ENCODE assay signal across 8 cellular contexts in genomic region chr2:158539176-158539895, GRCh38.
DNase-seq lines count a peak whose midpoint lies in the region; ATAC-seq and TF ChIP-seq lines count a peak whose summit lies in the region.

No MANE protein-coding gene starts in this region.

- peaks cover 5% of the 10 kb centered on the region; the same call in 1 of the 2 replicates for H3K36me3 ChIP-seq in SK-N-MC (ENCODE audit: insufficient read depth, low read length)
- H3K36me3 ChIP-seq in upper lobe of right lung: peaks cover 6% of the 10 kb centered on the region

- H3K9me3 ChIP-seq in SK-N-MC (ENCODE audit: low read depth, low read length) (no peaks in the 10 kb centered on the region), upper lobe of right lung (no peaks in the 10 kb centered on the region)

- peak; percentile 21 for DNase-seq in NCI-H1436 (lab: John Stamatoyannopoulos, UW)
- DNase-seq in NCI-H1436 treated with DMSO at 0.1 percent for 48 hours (lab: John Stamatoyannopoulos, UW): no peak
- peak; percentile 70 for DNase-seq in SK-N-MC (ENCODE audit: low read depth, low spot score)
- DNase-seq in glomerular visceral epithelial cell (ENCODE audit: extremely low spot score): peak; percentile 68
- no peak for DNase-seq in upper lobe of right lung
- no peak for DNase-seq in cortex of kidney (lab: John Stamatoyannopoulos, UW)
- DNase-seq in islet precursor cell: no peak
- DNase-seq in cerebellar nuclear complex (lab: John Stamatoyannopoulos, UW): no peak

- no peaks in the 10 kb centered on the region for H3K27me3 ChIP-seq in upper lobe of right lung

- H3K27ac ChIP-seq in SK-N-MC (peak overlapping the region; percentile 75; the same call in 1 of the 2 replicates), upper lobe of right lung (peak overlapping the region; percentile 40)

- no peak for TF ChIP-seq CTCF in upper lobe of right lung (IDR thresholded peaks at IDR 0.05)

- H3K4me1 ChIP-seq in upper lobe of right lung: peaks cover 19% of the 10 kb centered on the region

- H3K4me3 ChIP-seq in SK-N-MC (peak overlapping the region; percentile 16; the same call in 1 of the 2 replicates), upper lobe of right lung (no peak overlapping the region)

- intact Hi-C loops in upper lobe of right lung (cut with DNase I): no loop called here

- ATAC-seq in upper lobe of right lung: peak; percentile 23

- no peak overlapping the region for H3K9ac ChIP-seq in SK-N-MC (ENCODE audit: insufficient read length)

Comparison
In these comparisons a context has a peak if more than half of its experiments do, and no peak if none do; other contexts are left out.
1. DNase-seq: peak in NCI-H1436 (single experiment), SK-N-MC (single experiment) and glomerular visceral epithelial cell (single experiment); none in NCI-H1436 treated with DMSO at 0.1 percent for 48 hours (single experiment), upper lobe of right lung (single experiment), cortex of kidney (single experiment), islet precursor cell (single experiment) and cerebellar nuclear complex (0 of 2).